9 cellular contexts compared by ENCODE assay signal in genomic region chr12:111367661-111368221, GRCh38. TPM values are rescaled to one million over a fixed set of nuclear protein-coding genes. Genes with fewer than 3 reads are reported as not detected.
DNase-seq lines count a peak whose midpoint lies in the region; ATAC-seq and TF ChIP-seq lines count a peak whose summit lies in the region.
"Had no signal": no experiment of that assay in that cellular context is flagged by ENCODE, and none has a peak within 500 bp of the region (broad histone marks: within the 10 kb centered on the region; RNA-seq: fewer than 3 reads in every experiment).

No MANE protein-coding gene starts in this region.

- peak overlapping the region; percentile 78 for H3K4me2 ChIP-seq in Karpas-422 (ENCODE audit: low read depth, low read length, poor library complexity, severe bottlenecking)

- intact Hi-C loops in colonic mucosa (cut with DNase I) = no loop called here
- intact Hi-C loops in mucosa of descending colon (cut with DNase I, micrococcal nuclease) = no loop called here

- no peaks in the 10 kb centered on the region for H3K79me2 ChIP-seq in Karpas-422 (ENCODE audit: low read length)

- H3K9me2 ChIP-seq in Karpas-422 (replicated peaks; ENCODE audit: insufficient read depth, low read length) = no peaks in the 10 kb centered on the region

- no peaks in the 10 kb centered on the region for H3K9me3 ChIP-seq in Karpas-422 (ENCODE audit: low read length)
- H3K9me3 ChIP-seq in colonic mucosa = no peaks in the 10 kb centered on the region
- no peaks in the 10 kb centered on the region for H3K9me3 ChIP-seq in mucosa of descending colon

- H3K4me1 ChIP-seq in Karpas-422 (ENCODE audit: low read length) (peaks cover 12% of the 10 kb centered on the region), colonic mucosa (peaks cover 12% of the 10 kb centered on the region), mucosa of descending colon (ENCODE audit: low read depth) (peaks cover 16% of the 10 kb centered on the region)

- DNase-seq in Karpas-422 = no peak
- peak; percentile 81 for DNase-seq in colonic mucosa
- DNase-seq in mucosa of descending colon = peak; percentile 75 to 80 (median 80)
- DNase-seq in NCI-H2196 (lab: John Stamatoyannopoulos, UW; ENCODE audit: unreplicated experiment) = no peak
- no peak for DNase-seq in Ammon's horn (ENCODE audit: low spot score)
- DNase-seq in NCI-H1930 (lab: John Stamatoyannopoulos, UW) = no peak
- DNase-seq: NCI-H524 treated with DMSO at 0.1 percent for 48 hours had no signal

- H3K27ac ChIP-seq in 22Rv1 (peak overlapping the region; percentile 52; the same call in 1 of the 2 replicates), Karpas-422 (ENCODE audit: low read length) (no peak overlapping the region), colonic mucosa (peak overlapping the region; percentile 77)

- no peaks in the 10 kb centered on the region; the same call in 1 of the 2 replicates for H3K27me3 ChIP-seq in Karpas-422 (ENCODE audit: low read length)
- H3K27me3 ChIP-seq in colonic mucosa = no peaks in the 10 kb centered on the region

- ATAC-seq in mucosa of descending colon (peak; percentile 80), GM21423 (IDR thresholded peaks at IDR 0.05; ENCODE audit: unreplicated experiment) (no peak)

- H3K36me3 ChIP-seq in Karpas-422 (ENCODE audit: insufficient read depth, low read length) (no peaks in the 10 kb centered on the region), colonic mucosa (no peaks in the 10 kb centered on the region), mucosa of descending colon (ENCODE audit: low read depth) (no peaks in the 10 kb centered on the region)

- H3K9ac ChIP-seq in Karpas-422 (ENCODE audit: low read length) (no peak overlapping the region), colonic mucosa (ENCODE audit: low read depth in 2 of 2, low read length in 2 of 2) (peak overlapping the region; percentile 92 to 96)

- TF ChIP-seq CTCF in 22Rv1 (IDR thresholded peaks at IDR 0.05) = no peak
- no peak for TF ChIP-seq CTCF in colonic mucosa (IDR thresholded peaks at IDR 0.05)
- TF ChIP-seq CTCF in mucosa of descending colon (IDR thresholded peaks at IDR 0.05) = no peak

- no peak overlapping the region for H2AFZ ChIP-seq in Karpas-422 (ENCODE audit: low read length)

- H4K20me1 ChIP-seq in Karpas-422 (ENCODE audit: insufficient read depth, low read depth, low read length) = no peaks in the 10 kb centered on the region

- H3K4me3 ChIP-seq in Karpas-422 (ENCODE audit: low read length) (no peak overlapping the region), colonic mucosa (peak overlapping the region; percentile 99), mucosa of descending colon (no peak overlapping the region)

RNA-seq across cellular contexts. Expression of gene PHETA1, which starts 1.2 kb away (rescaled TPM):
- 0.11 and 0.61 TPM in 2 replicates for total RNA-seq in Karpas-422 (2014; rRNA removed; shearing (Covaris generic); ENCODE audit: low replicate concordance)
- total RNA-seq in colonic mucosa (10 to 100 TPM; 21.8 to 43.6 TPM), mucosa of descending colon (10 to 100 TPM; 21.4 to 39.8 (median 23.4) TPM)

RNA-seq across cellular contexts. Expression of gene SH2B3, which starts 38.0 kb away (rescaled TPM):
- total RNA-seq in Karpas-422 (2014; rRNA removed; shearing (Covaris generic); ENCODE audit: low replicate concordance) = 16.7 and 20.8 TPM in 2 replicates
- total RNA-seq in colonic mucosa (10 to 100 TPM; 26.4 to 40.9 TPM), mucosa of descending colon (10 to 100 TPM; 16.5 to 22.4 (median 20.5) TPM)

Comparison
In these comparisons a context has a peak if more than half of its experiments do, and no peak if none do; other contexts are left out.
1. DNase-seq: peak in colonic mucosa (single experiment) and mucosa of descending colon (3 of 3); none in Karpas-422 (single experiment), NCI-H2196 (single experiment), Ammon's horn (single experiment) and NCI-H1930 (0 of 2).
2. RNA of gene PHETA1, which starts 1.2 kb away (total RNA-seq): 21.8 to 43.6 TPM in colonic mucosa and 21.4 to 39.8 TPM in mucosa of descending colon; 0.11 to 0.61 TPM in Karpas-422; every median in the first group is over 10 times any median in the second.